Comparison of ENCODE assay signal across 1 cellular context in genomic region chr19:43554317-43554895, GRCh38.
TF ChIP-seq lines count a peak whose summit lies in the region.

No MANE protein-coding gene starts in this region.

TF ChIP-seq in WTC11, 78 proteins besides CTCF, POLR2A, EP300 and RAD21 (continued from another document):
- TF ChIP-seq ZNF532 (CRISPR knock-in tag; IDR thresholded peaks at IDR 0.05; ENCODE audit: borderline replicate concordance) (no peak), ZNF317 (CRISPR knock-in tag; IDR thresholded peaks at IDR 0.05; ENCODE audit: borderline replicate concordance, low read depth) (no peak), GTF2I (CRISPR knock-in tag; conservative IDR thresholded peaks at IDR 0.05) (no peak), PRDM15 (CRISPR knock-in tag; IDR thresholded peaks at IDR 0.05) (no peak), HMGXB4 (CRISPR knock-in tag; IDR thresholded peaks at IDR 0.05) (no peak), ZNF671 (CRISPR knock-in tag; IDR thresholded peaks at IDR 0.05) (no peak), ZNF232 (CRISPR knock-in tag; IDR thresholded peaks at IDR 0.05) (no peak), SP1 (CRISPR knock-in tag; conservative IDR thresholded peaks at IDR 0.05) (no peak), CREM (CRISPR knock-in tag; IDR thresholded peaks at IDR 0.05) (no peak), ESRRA (CRISPR knock-in tag; IDR thresholded peaks at IDR 0.05; ENCODE audit: borderline replicate concordance) (no peak)
